In the genomic region with DNA sequence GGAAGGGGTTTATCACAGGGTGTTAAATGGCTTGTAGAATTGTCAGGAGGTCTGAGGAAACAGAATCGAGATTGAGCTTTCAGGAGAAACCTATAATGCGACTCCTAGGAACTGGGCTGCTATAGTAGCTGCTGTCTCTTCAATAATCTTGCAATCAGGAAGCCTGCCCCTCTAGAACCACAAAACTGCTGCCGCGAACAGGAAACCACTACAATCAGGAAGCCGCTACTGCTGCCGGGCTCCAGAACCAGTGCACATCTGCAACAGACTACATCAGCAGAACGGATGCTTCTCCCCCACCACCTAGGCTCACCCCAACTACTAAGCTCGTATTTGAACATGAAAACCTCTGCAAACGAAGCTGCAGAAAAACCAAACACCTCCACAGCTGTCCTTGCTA, we compare ENCODE assay signal across 9 cellular contexts. TPM values are rescaled to one million over a fixed set of nuclear protein-coding genes. Genes with fewer than 3 reads are reported as not detected.
A peak's percentile ranks its signal among the peaks of the same experiment; 100 is the strongest.
DNase-seq lines count a peak whose midpoint lies in the region; ATAC-seq and TF ChIP-seq lines count a peak whose summit lies in the region.
"Had no signal": no experiment of that assay in that cellular context is flagged by ENCODE, and none has a peak within 500 bp of the region (broad histone marks: within the 10 kb centered on the region; RNA-seq: fewer than 3 reads in every experiment).

No MANE protein-coding gene starts in this region.

- no peak for TF ChIP-seq CTCF in GM12864 (IDR thresholded peaks at IDR 0.05; ENCODE audit: low read depth, low read length, missing control alignments)
- TF ChIP-seq CTCF in fibroblast of villous mesenchyme (IDR thresholded peaks at IDR 0.05; ENCODE audit: insufficient read depth, low read depth, low read length), result no peak
- no peak for TF ChIP-seq CTCF in sigmoid colon (IDR thresholded peaks at IDR 0.05)

- no peak for TF ChIP-seq EP300 in sigmoid colon (IDR thresholded peaks at IDR 0.05)

- peak; percentile 69 for ATAC-seq in HG03108 (IDR thresholded peaks at IDR 0.05; ENCODE audit: unreplicated experiment)

- DNase-seq in GM12864 (ENCODE audit: low read depth) (peak; percentile 27), fibroblast of villous mesenchyme (ENCODE audit: low read depth) (peak; percentile 48), DMS153 treated with DMSO at 0.1 percent for 48 hours (lab: John Stamatoyannopoulos, UW; ENCODE audit: unreplicated experiment) (no peak), cerebellar cortex (ENCODE audit: low spot score) (no peak), sigmoid colon (no peak)
- peak in 3 of 4 experiments; percentile 12 to 60 (median 54) for DNase-seq in activated CD4-positive, CD25-positive, alpha-beta regulatory T cell (lab: John Stamatoyannopoulos, UW)
- peak; percentile 45 to 59 for DNase-seq in stimulated activated CD8-positive, alpha-beta memory T cell treated with anti-CD3 and anti-CD28 coated beads, Interleukin-2, amount 100 ng/mL, for 1 hour (ENCODE audit: low read depth in 2 of 2)

- intact Hi-C loops in sigmoid colon (cut with DNase I), result no loop called here

- no peak for TF ChIP-seq POLR2A in sigmoid colon (IDR thresholded peaks at IDR 0.05)

- H3K27me3 ChIP-seq in sigmoid colon, result no peaks in the 10 kb centered on the region

- no peak overlapping the region for H3K27ac ChIP-seq in sigmoid colon

- H3K4me3 ChIP-seq in GM12864 (ENCODE audit: low read depth, low read length) (no peak overlapping the region), fibroblast of villous mesenchyme (ENCODE audit: low read depth, low read length) (no peak overlapping the region), sigmoid colon (no peak overlapping the region)

- 42 to 77% methylated on average over 9 of the region's 9 CpGs for WGBS in sigmoid colon, 2 donors

- no peaks in the 10 kb centered on the region for H3K9me3 ChIP-seq in sigmoid colon

- no peaks in the 10 kb centered on the region for H3K36me3 ChIP-seq in sigmoid colon

- H3K4me1 ChIP-seq in sigmoid colon, result peaks cover 0 to 12% (median 9%) of the 10 kb centered on the region in 4 donors

RNA-seq across cellular contexts. Expression of a gene that starts 31.6 kb away (rescaled TPM):
- total RNA-seq in fibroblast of villous mesenchyme, result not detected in 2 replicates
- total RNA-seq in sigmoid colon, result 1 to 10 TPM; 1.4 to 3.0 (median 1.9) TPM
- polyA plus RNA-seq in sigmoid colon, result 10 to 100 TPM in 1 of 3 donors, 1 to 10 TPM in 1, under 1 TPM in 1; 0.60 to 11.7 (median 1.4) TPM
- total RNA-seq: neural crest cell had no signal

Comparison
In these comparisons a context has a peak if more than half of its experiments do, and no peak if none do; other contexts are left out.
1. DNase-seq: peak in GM12864 (single experiment), activated CD4-positive, CD25-positive, alpha-beta regulatory T cell (3 of 4), fibroblast of villous mesenchyme (single experiment) and stimulated activated CD8-positive, alpha-beta memory T cell treated with anti-CD3 and anti-CD28 coated beads, Interleukin-2, amount 100 ng/mL, for 1 hour (2 of 2); none in DMS153 treated with DMSO at 0.1 percent for 48 hours (single experiment), cerebellar cortex (single experiment) and sigmoid colon (single experiment).